Comparison of ENCODE assay signal across 29 cellular contexts in genomic region chr15:81263477-81263876, GRCh38.
"Had no signal": no experiment of that assay in that cellular context is flagged by ENCODE, and none has a peak within 500 bp of the region (broad histone marks: within the 10 kb centered on the region; RNA-seq: fewer than 3 reads in every experiment).

No MANE protein-coding gene starts in this region.

- H3K4me3 ChIP-seq: ascending aorta, breast epithelium, cardiac muscle cell, colonic mucosa, gastrocnemius medialis had no signal

- ATAC-seq: activated CD4-positive, alpha-beta T cell treated with anti-CD3 and anti-CD28 coated beads for 36 hours; activated naive CD4-positive, alpha-beta T cell treated with anti-CD3 and anti-CD28 coated beads, Interleukin-2, amount 50 U/mL, for 72 hours; activated T-cell treated with anti-CD3 and anti-CD28 coated beads, Interleukin-2, amount 50 U/mL, for 72 hours; esophagus mucosa; foreskin keratinocyte; gastrocnemius medialis; T-helper 17 cell had no signal

- H3K36me3 ChIP-seq: ascending aorta, breast epithelium, cardiac muscle cell, colonic mucosa, gastrocnemius medialis had no signal

- H3K9me3 ChIP-seq: ascending aorta, breast epithelium, colonic mucosa, gastrocnemius medialis had no signal

- H3K36me3 Mint-ChIP-seq: activated naive CD4-positive, alpha-beta T cell treated with anti-CD3 and anti-CD28 coated beads, Interleukin-2, amount 10 ng/mL, durations not matched to agents 7 days and 5 days; activated naive CD4-positive, alpha-beta T cell treated with anti-CD3 and anti-CD28 coated beads, Interleukin-2, amount 50 U/mL, for 72 hours; activated naive CD8-positive, alpha-beta T cell treated with anti-CD3 and anti-CD28 coated beads, Interleukin-2, amount 10 ng/mL, durations not matched to agents 7 days and 5 days; brain had no signal

- H3K4me3 Mint-ChIP-seq: activated CD4-positive, alpha-beta T cell treated with anti-CD3 and anti-CD28 coated beads for 36 hours; activated naive CD4-positive, alpha-beta T cell treated with anti-CD3 and anti-CD28 coated beads, Interleukin-2, amount 10 ng/mL, durations not matched to agents 7 days and 5 days; activated naive CD8-positive, alpha-beta T cell treated with anti-CD3 and anti-CD28 coated beads, Interleukin-2, amount 10 ng/mL, durations not matched to agents 7 days and 5 days; activated T-cell treated with anti-CD3 and anti-CD28 coated beads, Interleukin-2, amount 50 U/mL, for 24 hours; activated T-cell treated with anti-CD3 and anti-CD28 coated beads, Interleukin-2, amount 50 U/mL, for 72 hours; brain; T-helper 17 cell; T-helper 2 cell treated with Interferon-gamma antibody and Interleukin-4, amounts not matched to agents 5 μg/mL and 100 μg/mL, for 36 hours had no signal

- H3K27ac ChIP-seq: ascending aorta, breast epithelium, cardiac muscle cell, colonic mucosa, epithelial cell of prostate, foreskin keratinocyte, gastrocnemius medialis had no signal

- H3K9me3 Mint-ChIP-seq: activated naive CD4-positive, alpha-beta T cell treated with anti-CD3 and anti-CD28 coated beads, Interleukin-2, amount 10 ng/mL, durations not matched to agents 7 days and 5 days; activated naive CD4-positive, alpha-beta T cell treated with anti-CD3 and anti-CD28 coated beads, Interleukin-2, amount 50 U/mL, for 72 hours; activated naive CD8-positive, alpha-beta T cell treated with anti-CD3 and anti-CD28 coated beads, Interleukin-2, amount 10 ng/mL, durations not matched to agents 7 days and 5 days; activated T-cell treated with anti-CD3 and anti-CD28 coated beads, Interleukin-2, amount 50 U/mL, for 24 hours; activated T-cell treated with anti-CD3 and anti-CD28 coated beads, Interleukin-2, amount 50 U/mL, for 72 hours; brain; T-helper 2 cell treated with Interferon-gamma antibody and Interleukin-4, amounts not matched to agents 5 μg/mL and 100 μg/mL, for 36 hours had no signal

- H3K4me1 ChIP-seq: foreskin keratinocyte had no signal

- H3K27ac Mint-ChIP-seq: activated CD4-positive, alpha-beta T cell treated with anti-CD3 and anti-CD28 coated beads for 36 hours; activated naive CD4-positive, alpha-beta T cell treated with anti-CD3 and anti-CD28 coated beads, Interleukin-2, amount 10 ng/mL, durations not matched to agents 7 days and 5 days; activated naive CD4-positive, alpha-beta T cell treated with anti-CD3 and anti-CD28 coated beads, Interleukin-2, amount 50 U/mL, for 72 hours; activated naive CD8-positive, alpha-beta T cell treated with anti-CD3 and anti-CD28 coated beads, Interleukin-2, amount 10 ng/mL, durations not matched to agents 7 days and 5 days; activated T-cell treated with anti-CD3 and anti-CD28 coated beads, Interleukin-2, amount 50 U/mL, for 24 hours; activated T-cell treated with anti-CD3 and anti-CD28 coated beads, Interleukin-2, amount 50 U/mL, for 72 hours; brain; T-helper 17 cell; T-helper 2 cell treated with Interferon-gamma antibody and Interleukin-4, amounts not matched to agents 5 μg/mL and 100 μg/mL, for 36 hours had no signal

- H3K27me3 ChIP-seq: ascending aorta, breast epithelium, colonic mucosa, gastrocnemius medialis had no signal

- DNase-seq: activated CD4-positive, alpha-beta T cell treated with anti-CD3 and anti-CD28 coated beads for 36 hours; activated CD4-positive, alpha-beta T cell treated with anti-CD3 and anti-CD28 coated beads, Interleukin-2, amount 50 U/mL, for 1 hour; activated CD4-positive, alpha-beta T cell treated with anti-CD3 and anti-CD28 coated beads, Interleukin-2, amount 50 U/mL, for 48 hours; activated CD4-positive, CD25-positive, alpha-beta regulatory T cell; activated CD4-positive, CD25-positive, alpha-beta regulatory T cell treated with anti-CD3 and anti-CD28 coated beads, Interleukin-2, amount 50 U/mL, for 72 hours; activated CD8-positive, alpha-beta memory T cell treated with anti-CD3 and anti-CD28 coated beads, Interleukin-2, amount 50 U/mL, for 48 hours; activated gamma-delta T cell; activated naive CD4-positive, alpha-beta T cell; activated naive CD4-positive, alpha-beta T cell treated with anti-CD3 and anti-CD28 coated beads, Interleukin-2, amount 10 ng/mL, durations not matched to agents 7 days and 5 days; activated naive CD8-positive, alpha-beta T cell treated with anti-CD3 and anti-CD28 coated beads, Interleukin-2, amount 10 ng/mL, durations not matched to agents 7 days and 5 days; activated T-cell treated with anti-CD3 and anti-CD28 coated beads for 4 hours; activated T-cell treated with anti-CD3 and anti-CD28 coated beads, Interleukin-2, amount 50 U/mL, for 24 hours; activated T-cell treated with anti-CD3 and anti-CD28 coated beads, Interleukin-2, amount 50 U/mL, for 72 hours; central memory CD4-positive, alpha-beta T cell; cerebellar nuclear complex; colonic mucosa; effector CD8-positive, alpha-beta T cell; foreskin keratinocyte; gastrocnemius medialis; T-helper 1 cell; T-helper 17 cell had no signal
